Comparison of ENCODE assay signal across 7 cellular contexts in the genomic region with DNA sequence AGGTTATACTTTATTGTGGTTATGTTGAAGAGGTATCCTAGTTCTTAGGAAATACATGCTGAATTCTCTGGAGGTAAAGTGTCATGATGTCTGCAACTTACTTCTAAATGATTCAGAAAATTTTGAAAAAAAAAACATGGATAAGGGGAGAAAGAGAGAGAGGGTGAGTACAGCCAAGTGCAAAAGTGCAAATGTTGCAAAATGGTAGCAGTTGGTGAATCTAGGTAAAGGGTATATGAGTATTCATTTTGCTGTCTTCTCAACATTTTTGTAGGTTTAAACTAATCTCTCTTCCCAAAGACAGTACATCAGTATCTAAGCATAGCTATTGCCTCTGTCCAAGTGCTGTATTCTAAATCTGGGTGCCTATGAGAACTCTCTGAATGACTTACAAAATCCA.
"Had no signal": no experiment of that assay in that cellular context is flagged by ENCODE, and none has a peak within 500 bp of the region (broad histone marks: within the 10 kb centered on the region; RNA-seq: fewer than 3 reads in every experiment).

No MANE protein-coding gene starts in this region.

- H3K4me2 ChIP-seq: KMS-11 had no signal

- H3K9ac ChIP-seq: KMS-11 had no signal

- ATAC-seq: K562 had no signal

- DNase-seq: IMR-90, KBM-7, KG1 had no signal

- H3K4me3 ChIP-seq: K562 had no signal

- FAIRE-seq: HTR-8/SVneo, K562 had no signal

- H3K27ac ChIP-seq: HL-60, KMS-11 had no signal
